20 cellular contexts compared by ENCODE assay signal in the genomic region with DNA sequence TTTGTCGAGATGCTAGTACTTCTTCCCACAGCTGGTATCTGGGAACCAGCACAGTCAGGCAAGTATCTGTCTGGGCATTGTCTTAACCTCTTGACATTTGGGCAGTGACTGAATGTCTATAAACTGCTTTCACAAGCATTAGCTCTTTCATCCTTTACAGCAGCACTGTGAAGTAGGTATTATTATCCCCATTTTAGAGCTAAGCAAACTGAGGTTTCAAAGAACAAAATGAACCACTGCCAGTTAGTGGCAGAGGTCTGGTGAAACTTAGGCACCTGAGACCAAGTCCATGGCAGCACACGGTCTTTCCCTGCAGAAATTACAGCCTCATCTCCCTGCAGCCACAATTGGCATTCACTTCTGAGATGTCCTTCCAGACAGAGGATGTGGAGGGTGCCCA.
"Had no signal": no experiment of that assay in that cellular context is flagged by ENCODE, and none has a peak within 500 bp of the region (broad histone marks: within the 10 kb centered on the region; RNA-seq: fewer than 3 reads in every experiment).

No MANE protein-coding gene starts in this region.

- H3K36me3 ChIP-seq: lower lobe of right lung, pancreas, prostate gland, sigmoid colon, spleen, tibial nerve, uterus had no signal

- H3K9me3 ChIP-seq: lower lobe of right lung, pancreas, prostate gland, sigmoid colon, spleen, tibial nerve, uterus had no signal

- H3K4me1 Mint-ChIP-seq: stimulated activated memory B cell treated with anti-CD40 and anti-IgM and Interleukin-4, amounts not matched to agents 10 μg/mL and 1 μg/mL and 100 μg/mL, for 72 hours; stimulated activated naive CD8-positive, alpha-beta T cell treated with anti-CD3 and anti-CD28 coated beads, Interleukin-15, amount 100 ng/mL, for 72 hours had no signal

- H3K79me2 ChIP-seq: hepatocyte had no signal

- DNase-seq: left cardiac atrium; lower lobe of right lung; naive thymus-derived CD8-positive, alpha-beta T cell; pancreas; retina; right cardiac atrium; sigmoid colon; stimulated activated CD4-positive, alpha-beta T cell treated with anti-CD3 and anti-CD28 coated beads, Interleukin-4, amount 100 ng/mL, for 24 hours; stimulated activated naive CD4-positive, alpha-beta T cell treated with Interleukin-2 at 50 U/mL for 16 hours; stimulated activated naive CD8-positive, alpha-beta T cell treated with anti-CD3 and anti-CD28 coated beads, Interleukin-15, amount 100 ng/mL, for 72 hours; substantia nigra; uterus had no signal

- H3K36me3 Mint-ChIP-seq: naive thymus-derived CD8-positive, alpha-beta T cell; stimulated activated memory B cell treated with anti-CD40 and anti-IgM and Interleukin-4, amounts not matched to agents 10 μg/mL and 1 μg/mL and 100 μg/mL, for 72 hours; type B pancreatic cell had no signal

- H3K27ac ChIP-seq: hepatocyte, lower lobe of right lung, pancreas, prostate gland, sigmoid colon, spleen, tibial nerve, uterus had no signal

- ATAC-seq: lower lobe of right lung; naive thymus-derived CD8-positive, alpha-beta T cell; right cardiac atrium; stimulated activated memory B cell treated with anti-CD40 and anti-IgM and Interleukin-4, amounts not matched to agents 10 μg/mL and 1 μg/mL and 100 μg/mL, for 72 hours; stimulated activated naive CD8-positive, alpha-beta T cell treated with anti-CD3 and anti-CD28 coated beads, Interleukin-15, amount 100 ng/mL, for 72 hours had no signal

- H3K4me3 ChIP-seq: hepatocyte, lower lobe of right lung, pancreas, prostate gland, sigmoid colon, spleen, tibial nerve, uterus had no signal

- H3K27ac Mint-ChIP-seq: naive thymus-derived CD8-positive, alpha-beta T cell; stimulated activated memory B cell treated with anti-CD40 and anti-IgM and Interleukin-4, amounts not matched to agents 10 μg/mL and 1 μg/mL and 100 μg/mL, for 72 hours; stimulated activated naive CD8-positive, alpha-beta T cell treated with anti-CD3 and anti-CD28 coated beads, Interleukin-15, amount 100 ng/mL, for 72 hours; type B pancreatic cell had no signal

- H3K4me2 ChIP-seq: hepatocyte had no signal

- H2AFZ ChIP-seq: hepatocyte had no signal

- H3K4me1 ChIP-seq: lower lobe of right lung, pancreas, prostate gland, sigmoid colon, tibial nerve, uterus had no signal

- H3K4me3 Mint-ChIP-seq: naive thymus-derived CD8-positive, alpha-beta T cell; neural crest cell; stimulated activated memory B cell treated with anti-CD40 and anti-IgM and Interleukin-4, amounts not matched to agents 10 μg/mL and 1 μg/mL and 100 μg/mL, for 72 hours; stimulated activated naive CD8-positive, alpha-beta T cell treated with anti-CD3 and anti-CD28 coated beads, Interleukin-15, amount 100 ng/mL, for 72 hours; type B pancreatic cell had no signal

- H3K9me3 Mint-ChIP-seq: naive thymus-derived CD8-positive, alpha-beta T cell; neural crest cell; stimulated activated naive CD8-positive, alpha-beta T cell treated with anti-CD3 and anti-CD28 coated beads, Interleukin-15, amount 100 ng/mL, for 72 hours; type B pancreatic cell had no signal

- H3K27me3 ChIP-seq: hepatocyte, pancreas, sigmoid colon, tibial nerve, uterus had no signal

- FAIRE-seq: pancreas, small intestine had no signal
